10 cellular contexts compared by ENCODE assay signal in genomic region chr22:23305321-23305910, GRCh38.
DNase-seq lines count a peak whose midpoint lies in the region; ATAC-seq, FAIRE-seq and TF ChIP-seq lines count a peak whose summit lies in the region.
"Had no signal": no experiment of that assay in that cellular context is flagged by ENCODE, and none has a peak within 500 bp of the region (broad histone marks: within the 10 kb centered on the region; RNA-seq: fewer than 3 reads in every experiment).

No MANE protein-coding gene starts in this region.

- no peak for FAIRE-seq in GM19239 (lab: Jason Lieb, UNC)

- intact Hi-C loops in psoas muscle (cut with DNase I): no loop called here

- WGBS in gastroesophageal sphincter (ENCODE audit: low coverage in 1 of 2), 2 donors: 7 to 45% methylated on average over 2 to 3 of the region's 9 CpGs
- 54 to 71% (median 67%) methylated on average over 9 of the region's 9 CpGs for WGBS in psoas muscle, 3 donors

- peaks cover 73% of the 10 kb centered on the region for H4K20me1 ChIP-seq in BLaER1

- no peak for TF ChIP-seq EP300 in gastroesophageal sphincter (IDR thresholded peaks at IDR 0.05)

- H3K9ac ChIP-seq in BLaER1: no peak overlapping the region

- H3K4me3 ChIP-seq in BLaER1 (no peak overlapping the region), gastroesophageal sphincter (peak overlapping the region in 1 of 2 donors; percentile 24), psoas muscle (no peak overlapping the region)

- no peaks in the 10 kb centered on the region for H3K9me3 ChIP-seq in BLaER1
- H3K9me3 ChIP-seq in gastroesophageal sphincter: no peaks in the 10 kb centered on the region
- no peaks in the 10 kb centered on the region for H3K9me3 ChIP-seq in psoas muscle

- H3K36me3 ChIP-seq in BLaER1 (peaks cover 69% of the 10 kb centered on the region), gastroesophageal sphincter (peaks cover 0 to 33% of the 10 kb centered on the region in 2 donors), psoas muscle (ENCODE audit: insufficient read depth in 1 of 2, low read depth in 1 of 2) (no peaks in the 10 kb centered on the region)

- peak; percentile 48 for ATAC-seq in gastroesophageal sphincter
- peak in 3 of 4 donors; percentile 28 to 37 (median 36) for ATAC-seq in psoas muscle

- DNase-seq in psoas muscle: no peak
- DNase-seq in NCI-H510A treated with DMSO at 0.1 percent for 48 hours (lab: John Stamatoyannopoulos, UW): no peak
- DNase-seq in GM19239 (ENCODE audit: insufficient read length, low spot score): no peak
- DNase-seq in stimulated activated CD4-positive, alpha-beta T cell treated with anti-CD3 and anti-CD28 coated beads, Interleukin-2, amount 100 ng/mL, for 48 hours: no peak
- no peak for DNase-seq in NAMALWA (ENCODE audit: low spot score)
- DNase-seq: activated naive CD4-positive, alpha-beta T cell treated with Interleukin-2 at 50 U/mL for 16 hours; Calu3 had no signal

- no peaks in the 10 kb centered on the region for H3K27me3 ChIP-seq in BLaER1
- H3K27me3 ChIP-seq in gastroesophageal sphincter: no peaks in the 10 kb centered on the region
- no peaks in the 10 kb centered on the region for H3K27me3 ChIP-seq in psoas muscle (ENCODE audit: insufficient read depth in 3 of 3, low read length in 2 of 3)

- H3K27ac ChIP-seq in BLaER1 (no peak overlapping the region), VCaP (peak overlapping the region; percentile 49), gastroesophageal sphincter (peak overlapping the region; percentile 76 to 89 (median 84)), psoas muscle (peak overlapping the region; percentile 53)

- no peak for TF ChIP-seq CTCF in VCaP (conservative IDR thresholded peaks at IDR 0.05)
- no peak for TF ChIP-seq CTCF in gastroesophageal sphincter (IDR thresholded peaks at IDR 0.05)
- no peak for TF ChIP-seq CTCF in psoas muscle (IDR thresholded peaks at IDR 0.05)

- peak overlapping the region; percentile 47; the same call in 1 of the 2 replicates for H3K4me2 ChIP-seq in BLaER1

- no peak for TF ChIP-seq POLR2A in gastroesophageal sphincter (IDR thresholded peaks at IDR 0.05)

- H3K4me1 ChIP-seq in BLaER1 (peaks cover 55% of the 10 kb centered on the region), gastroesophageal sphincter (peaks cover 0 to 29% (median 11%) of the 10 kb centered on the region in 3 donors), psoas muscle (no peaks in the 10 kb centered on the region)
